Comparison of ENCODE assay signal across 1 cellular context in genomic region chr12:113396828-113397496, GRCh38.
TF ChIP-seq lines count a peak whose summit lies in the region.

No MANE protein-coding gene starts in this region.

TF ChIP-seq in H1, 55 proteins besides CTCF, POLR2A, EP300 and RAD21:
- TF ChIP-seq CHD7 (IDR thresholded peaks at IDR 0.05; ENCODE audit: insufficient replicate concordance, low read length), result no peak
- TF ChIP-seq NANOG (IDR thresholded peaks at IDR 0.05; ENCODE audit: insufficient read depth, low read depth, low read length, poor library complexity, severe bottlenecking), result no peak
- TF ChIP-seq RFX5 (IDR thresholded peaks at IDR 0.05; ENCODE audit: borderline replicate concordance, low read depth, low read length), result no peak
- no peak for TF ChIP-seq PHF8 (conservative IDR thresholded peaks at IDR 0.05; ENCODE audit: low read depth, low read length)
- no peak for TF ChIP-seq TAF7 (optimal IDR thresholded peaks at IDR 0.05; ENCODE audit: borderline replicate concordance, low read depth, low read length)
- TF ChIP-seq POU5F1 (IDR thresholded peaks at IDR 0.05; ENCODE audit: low read depth, low read length), result no peak
- TF ChIP-seq BCL11A (IDR thresholded peaks at IDR 0.05; ENCODE audit: low read depth in 2 of 2, low read length in 2 of 2), result no peak
- no peak for TF ChIP-seq TEAD4 (IDR thresholded peaks at IDR 0.05; ENCODE audit: low read depth, low read length)
- TF ChIP-seq CHD1 (IDR thresholded peaks at IDR 0.05; ENCODE audit: low read depth, low read length), result no peak
- no peak for TF ChIP-seq USF2 (IDR thresholded peaks at IDR 0.05; ENCODE audit: low read length)
- TF ChIP-seq RXRA (IDR thresholded peaks at IDR 0.05; ENCODE audit: insufficient read depth, low read depth, low read length), result no peak
